In genomic region chr18:41600693-41601391, GRCh38 we compare ENCODE assay signal across 3 cellular contexts.
"Had no signal": no experiment of that assay in that cellular context is flagged by ENCODE, and none has a peak within 500 bp of the region (broad histone marks: within the 10 kb centered on the region; RNA-seq: fewer than 3 reads in every experiment).

No MANE protein-coding gene starts in this region.

- DNase-seq: GDM1, GF-D8 had no signal

- ATAC-seq: GM12878 had no signal

- H3K4me3 ChIP-seq: GM12878 had no signal
